ENCODE assay signal across 8 cellular contexts in the genomic region with DNA sequence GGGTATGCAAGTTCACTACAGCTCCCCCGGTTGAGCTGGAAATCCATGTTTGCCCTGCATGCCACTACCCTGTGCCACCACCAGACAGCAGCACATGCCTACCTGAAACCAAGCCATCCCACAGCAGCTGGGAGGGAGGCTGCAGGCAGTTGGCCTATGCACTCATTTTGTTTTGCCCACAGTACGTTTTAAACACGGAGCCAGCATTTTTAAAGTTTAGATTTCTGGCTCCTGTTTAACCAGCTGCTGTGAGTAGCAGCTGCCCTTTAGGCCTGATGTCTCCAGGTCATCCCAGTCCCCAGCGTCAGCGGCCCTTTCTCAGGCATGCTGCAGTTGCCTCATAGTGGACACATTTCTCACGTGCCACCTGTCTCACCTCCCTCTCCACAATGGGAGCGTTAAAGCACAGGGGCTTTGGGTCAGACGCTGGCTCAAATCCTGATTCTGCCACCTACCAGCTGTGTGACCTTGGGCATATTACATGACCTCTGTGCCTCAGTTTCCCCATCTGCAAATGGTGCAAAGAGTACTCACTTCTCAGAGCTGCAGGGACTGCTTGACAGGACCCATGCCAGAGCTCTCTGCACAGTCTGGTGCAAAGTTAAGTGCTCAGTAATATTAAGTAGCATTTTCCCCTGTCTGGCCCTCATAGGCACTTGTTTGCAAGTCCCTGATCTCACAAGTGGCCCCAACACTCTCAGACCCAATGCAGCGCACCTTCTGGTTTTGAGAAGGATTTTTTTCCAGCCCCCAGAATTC. TPM values are rescaled to one million over a fixed set of nuclear protein-coding genes. Genes with fewer than 3 reads are reported as not detected.
DNase-seq lines count a peak whose midpoint lies in the region; TF ChIP-seq lines count a peak whose summit lies in the region.

No MANE protein-coding gene starts in this region.

- CTCF ChIA-PET in mammary epithelial cell (lab: Charles Lee; ENCODE audit: low non-redundant PET) = interaction anchor here (0.8 to 1.9 kb wide), 4 partner anchors 23 to 48 kb away, joined by 3 to 14 read pairs (median 11); no protein-coding TSS in a partner anchor

- H2AFZ ChIP-seq in mammary epithelial cell (ENCODE audit: low read depth, low read length) = no peak overlapping the region

- H3K27ac ChIP-seq in 22Rv1 (no peak overlapping the region), mammary epithelial cell (ENCODE audit: insufficient read depth, low read depth, low read length) (no peak overlapping the region)

- in situ Hi-C loops in mammary epithelial cell (cut with MboI; ENCODE audit: low sequenced_read_pairs in 2 of 2) = loop anchor here in 1 of 2 donors (5.0 kb wide), 1 partner anchor 46 kb away; no protein-coding TSS in a partner anchor

- TF ChIP-seq CTCF in 22Rv1 (IDR thresholded peaks at IDR 0.05) (peak; percentile 82), GM12875 (IDR thresholded peaks at IDR 0.05; ENCODE audit: borderline replicate concordance, insufficient read depth, low read depth, low read length) (peak; percentile 73), mammary epithelial cell (conservative IDR thresholded peaks at IDR 0.05 in 1 of 2, IDR thresholded peaks at IDR 0.05 in 1 of 2; ENCODE audit: extremely low read depth in 1 of 2, insufficient read depth in 1 of 2, low read depth in 1 of 2, low read length in 2 of 2) (peak; percentile 96 to 99)

- no peaks in the 10 kb centered on the region for H3K27me3 ChIP-seq in mammary epithelial cell (ENCODE audit: insufficient read depth, low read length)

- no TSS peak for BruUV-seq in mammary epithelial cell (replicated peaks; lab: Mats Ljungman, UMichigan)

- peaks cover 3% of the 10 kb centered on the region for H3K4me1 ChIP-seq in mammary epithelial cell (ENCODE audit: insufficient read depth, low read length)

- peaks cover 5% of the 10 kb centered on the region for H3K79me2 ChIP-seq in mammary epithelial cell (ENCODE audit: insufficient read depth, low read length)

- no peak overlapping the region for H3K4me2 ChIP-seq in mammary epithelial cell (ENCODE audit: insufficient read depth, low read depth, low read length)

- DNase-seq in NCI-H2107 treated with DMSO at 0.1 percent for 48 hours (lab: John Stamatoyannopoulos, UW; ENCODE audit: unreplicated experiment) (peak; percentile 82), UCSD-AML1 (lab: John Stamatoyannopoulos, UW; ENCODE audit: unreplicated experiment) (peak; percentile 60), mammary epithelial cell (no peak), kidney glomerular epithelial cell (lab: John Stamatoyannopoulos, UW) (peak; percentile 60), dedifferentiated amniotic fluid mesenchymal stem cell (ENCODE audit: extremely low spot score) (no peak)
- DNase-seq in stimulated activated CD4-positive, alpha-beta T cell treated with anti-CD3 and anti-CD28 coated beads, Interleukin-2, amount 100 ng/mL, for 24 hours = peak; percentile 56 to 60

- intact Hi-C loops in mammary epithelial cell (cut with micrococcal nuclease) = loop anchor here (1.0 kb wide), 3 partner anchors 31 to 58 kb away; no protein-coding TSS in a partner anchor

- dilution Hi-C loops in mammary epithelial cell (cut with HindIII; ENCODE audit: low sequenced_read_pairs) = loop anchor here (5.0 kb wide), 2 partner anchors 41 to 326 kb away; no protein-coding TSS in a partner anchor

- WGBS in mammary epithelial cell (ENCODE audit: low coverage, missing lambda C conversion rate) = 27% methylated on average over 8 of the region's 9 CpGs

- no peak overlapping the region for H3K9ac ChIP-seq in mammary epithelial cell (ENCODE audit: insufficient read depth, low read length)

- H3K4me3 ChIP-seq in GM12875 (ENCODE audit: low read depth, low read length) (no peak overlapping the region), mammary epithelial cell (replicated peaks in 1 of 3; ENCODE audit: insufficient read depth in 1 of 3, low read depth in 2 of 3, low read length in 3 of 3) (no peak overlapping the region)

- H4K20me1 ChIP-seq in mammary epithelial cell (ENCODE audit: insufficient read depth, low read length) = no peaks in the 10 kb centered on the region

- H3K9me3 ChIP-seq in mammary epithelial cell (replicated peaks; ENCODE audit: insufficient read depth, low read length) = no peaks in the 10 kb centered on the region

- peaks cover 21% of the 10 kb centered on the region for H3K36me3 ChIP-seq in mammary epithelial cell (ENCODE audit: insufficient read depth, low read length)

RNA-seq across cellular contexts. Expression of gene UBE2V1, which starts 8.2 kb away (rescaled TPM):
- 100 to 1,000 TPM in 1 of 2 donors, 10 to 100 TPM in 1; 54.8 to 119 TPM for total RNA-seq in mammary epithelial cell
- 109 TPM for polyA plus RNA-seq in mammary epithelial cell
- 157 TPM for polyA minus RNA-seq in mammary epithelial cell

RNA-seq across cellular contexts. Expression of gene PEDS1, which starts 32.4 kb away (rescaled TPM):
- total RNA-seq in mammary epithelial cell = 10 to 100 TPM; 28.8 to 29.5 TPM
- polyA plus RNA-seq in mammary epithelial cell = 66.2 TPM
- polyA minus RNA-seq in mammary epithelial cell = 90.1 TPM

Comparison
In these comparisons a context has a peak if more than half of its experiments do, and no peak if none do; other contexts are left out.
1. DNase-seq: peak in NCI-H2107 treated with DMSO at 0.1 percent for 48 hours (single experiment), UCSD-AML1 (single experiment), kidney glomerular epithelial cell (single experiment) and stimulated activated CD4-positive, alpha-beta T cell treated with anti-CD3 and anti-CD28 coated beads, Interleukin-2, amount 100 ng/mL, for 24 hours (2 of 2); none in mammary epithelial cell (single experiment) and dedifferentiated amniotic fluid mesenchymal stem cell (single experiment).
2. Peak in every context shown above with its lines, with median percentiles within 50 percentile points of each other: CTCF ChIP-seq.